In genomic region chr16:632486-633335, GRCh38 we compare ENCODE assay signal across 13 cellular contexts. TPM values are rescaled to one million over a fixed set of nuclear protein-coding genes. Genes with fewer than 3 reads are reported as not detected.
"Had no signal": no experiment of that assay in that cellular context is flagged by ENCODE, and none has a peak within 500 bp of the region (broad histone marks: within the 10 kb centered on the region; RNA-seq: fewer than 3 reads in every experiment).

No MANE protein-coding gene starts in this region.

- H3K9me3 ChIP-seq: upper lobe of right lung had no signal

- H3K4me3 ChIP-seq: upper lobe of right lung had no signal

- H3K27me3 ChIP-seq: brain microvascular endothelial cell, upper lobe of right lung had no signal

- ATAC-seq: activated CD4-positive, CD25-positive, alpha-beta regulatory T cell treated with anti-CD3 and anti-CD28 coated beads, Interleukin-2, amount 50 U/mL, for 24 hours; activated naive CD4-positive, alpha-beta T cell treated with anti-CD3 and anti-CD28 coated beads, Interleukin-2, amount 50 U/mL, for 72 hours; natural killer cell; upper lobe of right lung had no signal

- H3K27ac ChIP-seq: brain microvascular endothelial cell, upper lobe of right lung had no signal

- DNase-seq: activated effector memory CD4-positive, alpha-beta T cell treated with anti-CD3 and anti-CD28 coated beads, Interleukin-2, amount 50 U/mL, for 16 hours; activated T-cell treated with anti-CD3 and anti-CD28 coated beads, Interleukin-2, amount 50 U/mL, for 24 hours; amygdala; brain microvascular endothelial cell; cerebellar nuclear complex; dermis blood vessel endothelial cell; endodermal cell; mammary epithelial cell; natural killer cell; stimulated activated CD4-positive, alpha-beta T cell treated with anti-CD3 and anti-CD28 coated beads, Interleukin-4, amount 100 ng/mL, for 24 hours; upper lobe of right lung had no signal

RNA-seq across cellular contexts. Expression of gene WFIKKN1, which starts 1.9 kb away (rescaled TPM):
- polyA plus RNA-seq: mammary epithelial cell had no signal
